Comparison of ENCODE assay signal across 2 cellular contexts in genomic region chr12:57665066-57665820, GRCh38. TPM values are rescaled to one million over a fixed set of nuclear protein-coding genes. Genes with fewer than 3 reads are reported as not detected.
"Had no signal": no experiment of that assay in that cellular context is flagged by ENCODE, and none has a peak within 500 bp of the region (broad histone marks: within the 10 kb centered on the region; RNA-seq: fewer than 3 reads in every experiment).

No MANE protein-coding gene starts in this region.

RNA-seq across cellular contexts. Expression of gene B4GALNT1, which starts 32.2 kb away (rescaled TPM):
- total RNA-seq: T-helper 17 cell had no signal

RNA-seq across cellular contexts. Expression of gene ARHGEF25, which starts 54.0 kb away (rescaled TPM):
- total RNA-seq: activated B cell treated with CpG ODN at 0.5 μM for 24 hours had no signal
